In genomic region chr15:77014137-77015081, GRCh38 we compare ENCODE assay signal across 9 cellular contexts. TPM values are rescaled to one million over a fixed set of nuclear protein-coding genes. Genes with fewer than 3 reads are reported as not detected.
A peak's percentile ranks its signal among the peaks of the same experiment; 100 is the strongest.
DNase-seq lines count a peak whose midpoint lies in the region; ATAC-seq, FAIRE-seq and TF ChIP-seq lines count a peak whose summit lies in the region.
"Had no signal": no experiment of that assay in that cellular context is flagged by ENCODE, and none has a peak within 500 bp of the region (broad histone marks: within the 10 kb centered on the region; RNA-seq: fewer than 3 reads in every experiment).

No MANE protein-coding gene starts in this region.

- H3K27ac ChIP-seq in small intestine (ENCODE audit: low read depth in 1 of 2, low read length in 1 of 2) = peak overlapping the region; percentile 29 to 42
- H3K27ac ChIP-seq: A549 had no signal

- no peaks in the 10 kb centered on the region for H3K36me3 ChIP-seq in small intestine (ENCODE audit: control insufficient read depth in 2 of 2, insufficient read depth in 2 of 2, low read length in 2 of 2)

- H3K27me3 ChIP-seq in small intestine (ENCODE audit: control insufficient read depth in 2 of 2, insufficient read depth in 2 of 2, low read length in 2 of 2) = no peaks in the 10 kb centered on the region

- H3K4me1 ChIP-seq in small intestine (ENCODE audit: control insufficient read depth in 2 of 2, insufficient read depth in 1 of 2, low read depth in 1 of 2, low read length in 1 of 2) = no peaks in the 10 kb centered on the region
- H3K4me1 ChIP-seq: A549 had no signal

- H3K9me3 ChIP-seq in small intestine (ENCODE audit: control insufficient read depth, low read depth) = no peaks in the 10 kb centered on the region
- H3K9me3 ChIP-seq: A549 had no signal

- ATAC-seq in activated CD4-positive, CD25-positive, alpha-beta regulatory T cell treated with anti-CD3 and anti-CD28 coated beads, Interleukin-2, amount 50 U/mL, for 24 hours = peak; percentile 37 to 39
- ATAC-seq in HG02938 (IDR thresholded peaks at IDR 0.05; ENCODE audit: unreplicated experiment) (peak; percentile 46), activated B cell treated with CpG ODN at 0.5 μM for 24 hours (ENCODE audit: low read depth) (peak; percentile 74), HG03469 (IDR thresholded peaks at IDR 0.05; ENCODE audit: unreplicated experiment) (no peak)
- ATAC-seq: A549 had no signal

- peaks cover 69% of the 10 kb centered on the region for H3K4me1 Mint-ChIP-seq in activated B cell treated with CpG ODN at 0.5 μM for 24 hours

- intact Hi-C loops in activated B cell treated with CpG ODN at 0.5 μM for 24 hours (cut with micrococcal nuclease) = no loop called here

- TF ChIP-seq CTCF in activated B cell treated with CpG ODN at 0.5 μM for 24 hours (IDR thresholded peaks at IDR 0.05) = no peak

- no peak overlapping the region for H3K4me3 ChIP-seq in small intestine (ENCODE audit: low read depth in 1 of 2, low read length in 2 of 2)
- H3K4me3 ChIP-seq: A549 had no signal

- FAIRE-seq in small intestine (lab: Jason Lieb, UNC) = no peak
- FAIRE-seq: A549 had no signal

- peak overlapping the region; percentile 42 for H3K4me3 Mint-ChIP-seq in activated B cell treated with CpG ODN at 0.5 μM for 24 hours

- 72 to 80% (median 77%) methylated on average over 23 of the region's 23 CpGs for WGBS in small intestine, 3 donors

- H3K9me3 Mint-ChIP-seq in activated B cell treated with CpG ODN at 0.5 μM for 24 hours = no peaks in the 10 kb centered on the region

- peak overlapping the region; percentile 78 for H3K27ac Mint-ChIP-seq in activated B cell treated with CpG ODN at 0.5 μM for 24 hours

- DNase-seq in activated CD4-positive, CD25-positive, alpha-beta regulatory T cell (lab: John Stamatoyannopoulos, UW) = no peak
- DNase-seq in activated B cell treated with CpG ODN at 0.5 μM for 24 hours (peak; percentile 40), small intestine (no peak), NCI-H1417 treated with DMSO at 0.1 percent for 48 hours (lab: John Stamatoyannopoulos, UW) (no peak), NCI-H2081 treated with DMSO at 0.1 percent for 48 hours (lab: John Stamatoyannopoulos, UW) (no peak)

- POLR2A ChIA-PET in activated B cell treated with CpG ODN at 0.5 μM for 24 hours (lab: Charles Lee) = interaction anchor here (1.0 kb wide), 1 partner anchor 19 kb away, joined by 5 read pairs; the partner anchor contains the start of gene PSTPIP1

- CTCF ChIA-PET in activated B cell treated with CpG ODN at 0.5 μM for 24 hours (lab: Charles Lee) = interaction anchor here (2.3 kb wide), 1 partner anchor 11 kb away, joined by 9 read pairs; no protein-coding TSS in a partner anchor

- H3K27me3 Mint-ChIP-seq in activated B cell treated with CpG ODN at 0.5 μM for 24 hours = no peaks in the 10 kb centered on the region

- peaks cover 21% of the 10 kb centered on the region for H3K36me3 Mint-ChIP-seq in activated B cell treated with CpG ODN at 0.5 μM for 24 hours (ENCODE audit: low read depth)

RNA-seq across cellular contexts. Expression of gene PSTPIP1, which starts 19.5 kb away (rescaled TPM):
- 33.7 and 42.7 TPM in 2 replicates for total RNA-seq in activated B cell treated with CpG ODN at 0.5 μM for 24 hours
- polyA plus RNA-seq in small intestine = 10 to 100 TPM in 1 of 3 donors, 1 to 10 TPM in 2; 1.8 to 17.0 (median 4.1) TPM
- polyA plus RNA-seq: A549 had no signal

RNA-seq across cellular contexts. Expression of gene TSPAN3, which starts 56.5 kb away (rescaled TPM):
- 104 and 113 TPM in 2 replicates for total RNA-seq in activated B cell treated with CpG ODN at 0.5 μM for 24 hours
- polyA plus RNA-seq in small intestine = 100 to 1,000 TPM; 263 to 352 (median 334) TPM
